Comparison of ENCODE assay signal across 16 cellular contexts in the genomic region with DNA sequence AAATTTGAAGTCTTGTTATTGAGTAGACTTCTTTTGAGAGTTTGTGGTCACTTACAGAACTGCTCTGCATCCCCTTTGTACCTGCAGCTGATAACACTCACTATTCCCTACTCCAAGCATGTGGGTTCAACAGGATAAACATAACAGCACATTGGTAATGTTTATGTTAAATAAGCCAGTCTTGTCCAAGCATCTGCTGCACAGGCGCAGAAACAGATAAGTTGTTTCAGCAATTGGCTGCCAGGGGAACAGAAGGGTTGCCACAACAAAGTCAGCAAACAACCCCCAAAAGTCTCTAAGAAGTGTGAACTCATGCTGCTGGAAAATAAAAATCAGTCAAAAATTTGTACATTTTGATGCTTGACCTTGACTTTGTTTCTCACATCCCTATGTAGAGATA.
A peak's percentile ranks its signal among the peaks of the same experiment; 100 is the strongest.
DNase-seq lines count a peak whose midpoint lies in the region; ATAC-seq, FAIRE-seq and TF ChIP-seq lines count a peak whose summit lies in the region.
"Had no signal": no experiment of that assay in that cellular context is flagged by ENCODE, and none has a peak within 500 bp of the region (broad histone marks: within the 10 kb centered on the region; RNA-seq: fewer than 3 reads in every experiment).

No MANE protein-coding gene starts in this region.

- no peak overlapping the region for H4K8ac ChIP-seq in IMR-90 (ENCODE audit: low read depth in 2 of 2, low read length in 2 of 2)

- TF ChIP-seq EP300 in K562 (IDR thresholded peaks at IDR 0.05; ENCODE audit: low read length): no peak
- no peak for TF ChIP-seq EP300 in HepG2 (IDR thresholded peaks at IDR 0.05; ENCODE audit: low read depth in 2 of 2, low read length in 2 of 2)
- no peak for TF ChIP-seq EP300 in HepG2 (CRISPR knock-in tag; IDR thresholded peaks at IDR 0.05; ENCODE audit: borderline replicate concordance)

- no peak overlapping the region for H2BK15ac ChIP-seq in IMR-90 (ENCODE audit: low read depth, low read length)

- no peak overlapping the region for H3K14ac ChIP-seq in IMR-90 (replicated peaks; ENCODE audit: low read depth, low read length)

- TF ChIP-seq POLR2A in IMR-90 (IDR thresholded peaks at IDR 0.05; ENCODE audit: low read depth, low read length) (no peak), K562 (conservative IDR thresholded peaks at IDR 0.05) (no peak), HepG2 (IDR thresholded peaks at IDR 0.05; ENCODE audit: insufficient read depth in 1 of 2, low read depth in 2 of 2, low read length in 2 of 2) (no peak)

- no peak overlapping the region for H2AK5ac ChIP-seq in IMR-90 (ENCODE audit: low read depth, low read length)

- DNase-seq in AG04450 (ENCODE audit: low read depth, low spot score): peak; percentile 43
- peak; percentile 70 for DNase-seq in IMR-90
- peak in 1 of 4 experiments; percentile 2 for DNase-seq in K562 (ENCODE audit: extremely low read depth in 1 of 4, low spot score in 3 of 4)
- no peak for DNase-seq in keratinocyte (ENCODE audit: low read depth, low spot score)
- no peak for DNase-seq in HepG2 (ENCODE audit: low spot score)
- no peak for DNase-seq in globus pallidus (ENCODE audit: low spot score)
- DNase-seq in activated CD8-positive, alpha-beta memory T cell treated with anti-CD3 and anti-CD28 coated beads for 24 hours: no peak
- DNase-seq: activated CD4-positive, alpha-beta T cell treated with anti-CD3 and anti-CD28 coated beads for 48 hours; activated naive CD8-positive, alpha-beta T cell treated with anti-CD3 and anti-CD28 coated beads, Interleukin-2, amount 10 ng/mL, durations not matched to agents 7 days and 5 days; activated T-cell treated with anti-CD3 and anti-CD28 coated beads, Interleukin-2, amount 50 U/mL, for 1 hour; GDM1; HFFc6; NCI-H187; stimulated activated CD4-positive, alpha-beta T cell treated with anti-CD3 and anti-CD28 coated beads, Interleukin-2, amount 100 ng/mL, for 24 hours had no signal

- H3K4me3 ChIP-seq in AG04450 (ENCODE audit: low read depth, low read length) (no peak overlapping the region), IMR-90 (ENCODE audit: insufficient read depth, low read depth, low read length) (no peak overlapping the region), K562 (no peak overlapping the region), keratinocyte (ENCODE audit: control insufficient read depth in 2 of 3, extremely low read depth in 1 of 3, insufficient read depth in 2 of 3, low read depth in 1 of 3, low read length in 3 of 3) (no peak overlapping the region), HepG2 (replicated peaks in 1 of 3; ENCODE audit: insufficient read depth in 1 of 3, low read depth in 2 of 3, low read length in 3 of 3) (no peak overlapping the region)
- H3K4me3 ChIP-seq: tibial nerve had no signal

- TF ChIP-seq CTCF in AG04450 (IDR thresholded peaks at IDR 0.05; ENCODE audit: low read depth, low read length) (no peak), IMR-90 (conservative IDR thresholded peaks at IDR 0.05; ENCODE audit: low read depth, low read length) (no peak), K562 (IDR thresholded peaks at IDR 0.05 in 2 of 3, conservative IDR thresholded peaks at IDR 0.05 in 1 of 3; ENCODE audit: insufficient read depth in 2 of 3, low read depth in 1 of 3, low read length in 3 of 3) (no peak), keratinocyte (optimal IDR thresholded peaks at IDR 0.05 in 1 of 3, IDR thresholded peaks at IDR 0.05 in 1 of 3, conservative IDR thresholded peaks at IDR 0.05 in 1 of 3; ENCODE audit: extremely low read depth in 1 of 3, insufficient read depth in 2 of 3, low read length in 3 of 3) (no peak), HepG2 (CRISPR knock-in tag; IDR thresholded peaks at IDR 0.05) (no peak)

- peaks cover 6% of the 10 kb centered on the region for H3K4me1 ChIP-seq in IMR-90 (ENCODE audit: control insufficient read depth, insufficient read depth, low read length)
- H3K4me1 ChIP-seq in K562 (replicated peaks in 1 of 2; ENCODE audit: control insufficient read depth in 2 of 2, insufficient read depth in 2 of 2, low read length in 2 of 2): peaks cover 2 to 13% of the 10 kb centered on the region in 2 experiments; a peak in 4 of 5 replicates
- H3K4me1 ChIP-seq in keratinocyte (ENCODE audit: control insufficient read depth, extremely low read depth, insufficient read depth, low read length): peaks cover 13% of the 10 kb centered on the region
- H3K4me1 ChIP-seq in HepG2 (ENCODE audit: insufficient read depth, low read length): peaks cover 34% of the 10 kb centered on the region

- no CpG with 5 or more reads among the region's 1 CpG for WGBS in IMR-90 (ENCODE audit: extremely low coverage in 2 of 2, insufficient read length in 1 of 2), 2 experiments
- 64% methylated on average over 1 of the region's 1 CpG for WGBS in K562 (ENCODE audit: insufficient coverage, low coverage, missing lambda C conversion rate)
- 96% methylated on average over 1 of the region's 1 CpG for WGBS in HepG2 (ENCODE audit: low lambda C conversion rate)

- intact Hi-C loops in IMR-90 (cut with micrococcal nuclease) (loop anchor here (1.0 kb wide), 1 partner anchor 24 kb away; no protein-coding TSS in a partner anchor), K562 (cut with micrococcal nuclease) (no loop called here), HepG2 (cut with micrococcal nuclease; ENCODE audit: unreplicated experiment) (no loop called here)

- no peaks in the 10 kb centered on the region; the same call in 1 of the 2 replicates for H3K9me3 ChIP-seq in AG04450 (ENCODE audit: control insufficient read depth, insufficient read depth, low read length)
- H3K9me3 ChIP-seq in IMR-90 (ENCODE audit: control insufficient read depth, insufficient read depth, low read length): no peaks in the 10 kb centered on the region
- no peaks in the 10 kb centered on the region for H3K9me3 ChIP-seq in K562 (replicated peaks; ENCODE audit: control insufficient read depth, insufficient read depth, low read depth, low read length)
- no peaks in the 10 kb centered on the region for H3K9me3 ChIP-seq in keratinocyte (ENCODE audit: control insufficient read depth, low read depth, low read length)
- no peaks in the 10 kb centered on the region for H3K9me3 ChIP-seq in HepG2 (ENCODE audit: low read length)
- H3K9me3 ChIP-seq: tibial nerve had no signal

- H3K9ac ChIP-seq in IMR-90 (ENCODE audit: low read depth, low read length) (no peak overlapping the region), K562 (ENCODE audit: insufficient read depth in 1 of 2, low read depth in 2 of 2, low read length in 2 of 2) (no peak overlapping the region), keratinocyte (ENCODE audit: control insufficient read depth, extremely low read depth, insufficient read depth, low read length) (no peak overlapping the region), HepG2 (ENCODE audit: insufficient read depth, low read depth, low read length) (no peak overlapping the region)

- FAIRE-seq in K562 (lab: Jason Lieb, UNC): no peak
- peak; percentile 5 for FAIRE-seq in keratinocyte (lab: Jason Lieb, UNC)
- FAIRE-seq in HepG2 (lab: Jason Lieb, UNC): no peak

- dilution Hi-C loops in IMR-90 (cut with HindIII; ENCODE audit: low sequenced_read_pairs, unreplicated experiment): no loop called here
- dilution Hi-C loops in keratinocyte (cut with MboI; ENCODE audit: extremely low pct_ligation_motif_present, low sequenced_read_pairs): no loop called here

- no peak overlapping the region for H3K56ac ChIP-seq in IMR-90 (ENCODE audit: extremely low read depth, insufficient read depth, low read length)

- no peak overlapping the region for H4K91ac ChIP-seq in IMR-90 (ENCODE audit: insufficient read depth, low read depth, low read length)

- BruUV-seq in IMR-90 (replicated peaks; lab: Mats Ljungman, UMichigan) (no TSS peak), K562 (replicated peaks; lab: Mats Ljungman, UMichigan) (no TSS peak), HepG2 (replicated peaks; lab: Mats Ljungman, UMichigan) (no TSS peak)

- H3K27ac ChIP-seq in AG04450 (ENCODE audit: low read depth, low read length) (no peak overlapping the region), IMR-90 (ENCODE audit: insufficient read depth, low read length) (no peak overlapping the region), K562 (ENCODE audit: extremely low read depth, low read depth, low read length) (no peak overlapping the region), keratinocyte (ENCODE audit: control insufficient read depth, insufficient read depth, low read length) (no peak overlapping the region), HepG2 (ENCODE audit: extremely low read length, insufficient read depth, low read length) (no peak overlapping the region)
- H3K27ac ChIP-seq: tibial nerve had no signal

- H3K4me2 ChIP-seq in IMR-90 (ENCODE audit: low read depth, low read length): no peak overlapping the region
- H3K4me2 ChIP-seq in K562 (ENCODE audit: insufficient read depth, low read length): no peak overlapping the region
- no peak overlapping the region for H3K4me2 ChIP-seq in keratinocyte (ENCODE audit: control insufficient read depth, extremely low read depth, insufficient read depth, low read depth, low read length)
- H3K4me2 ChIP-seq in HepG2 (ENCODE audit: low read depth, low read length): no peak overlapping the region

- TF ChIP-seq RAD21 in IMR-90 (IDR thresholded peaks at IDR 0.05; ENCODE audit: low read length) (no peak), K562 (CRISPR knock-in tag; conservative IDR thresholded peaks at IDR 0.05 in 1 of 2, IDR thresholded peaks at IDR 0.05 in 1 of 2) (no peak), HepG2 (CRISPR knock-in tag; IDR thresholded peaks at IDR 0.05) (no peak)

- H3K79me1 ChIP-seq in IMR-90 (ENCODE audit: low read depth in 1 of 2, low read length in 2 of 2): peaks cover 9 to 10% of the 10 kb centered on the region in 2 experiments; a peak in 3 of 4 replicates

- H3K79me2 ChIP-seq in K562 (ENCODE audit: control insufficient read depth, insufficient read depth, low read length) (no peaks in the 10 kb centered on the region), keratinocyte (ENCODE audit: control insufficient read depth, insufficient read depth, low read length) (no peaks in the 10 kb centered on the region), HepG2 (ENCODE audit: insufficient read depth, low read length) (no peaks in the 10 kb centered on the region)

- H3K27me3 ChIP-seq in AG04450 (ENCODE audit: control insufficient read depth, insufficient read depth, low read length) (no peaks in the 10 kb centered on the region), IMR-90 (ENCODE audit: control insufficient read depth, insufficient read depth, low read length) (no peaks in the 10 kb centered on the region), K562 (ENCODE audit: control insufficient read depth in 2 of 2, insufficient read depth in 2 of 2, low read length in 2 of 2) (no peaks in the 10 kb centered on the region), keratinocyte (ENCODE audit: control insufficient read depth, extremely low read depth, insufficient read depth, low read length) (no peaks in the 10 kb centered on the region), HepG2 (ENCODE audit: control insufficient read depth in 1 of 2, insufficient read depth in 2 of 2, low read length in 2 of 2) (no peaks in the 10 kb centered on the region)
- H3K27me3 ChIP-seq: tibial nerve had no signal

- H2BK20ac ChIP-seq in IMR-90 (ENCODE audit: low read depth, low read length): no peak overlapping the region

- no peak overlapping the region for H2BK5ac ChIP-seq in IMR-90 (ENCODE audit: low read depth, low read length, poor library complexity, severe bottlenecking)

- 0 out of 2 replicates have a peak, but pooled peaks cover 3% of the 10 kb centered on the region for H3K9me1 ChIP-seq in IMR-90 (ENCODE audit: insufficient read depth, low read length)
- no peaks in the 10 kb centered on the region for H3K9me1 ChIP-seq in K562 (ENCODE audit: control insufficient read depth, insufficient read depth, low read length)
- H3K9me1 ChIP-seq in keratinocyte (ENCODE audit: control insufficient read depth, extremely low read depth, insufficient read depth, low read length): no peaks in the 10 kb centered on the region

- H2AK9ac ChIP-seq in IMR-90 (replicated peaks; ENCODE audit: low read depth, low read length, poor library complexity): no peak overlapping the region

- POLR2A ChIA-PET in AG04450 (lab: Yijun Ruan, JAX) (no interaction called here), IMR-90 (lab: Charles Lee; ENCODE audit: unreplicated experiment) (no interaction called here), K562 (lab: Yijun Ruan, JAX) (interaction anchor here (0.6 to 1.4 kb wide), 2 partner anchors 12 to 790 kb away, joined by 3 read pairs; no protein-coding TSS in a partner anchor), HepG2 (lab: Yijun Ruan, JAX) (no interaction called here)

- H4K5ac ChIP-seq in IMR-90 (ENCODE audit: low read depth, low read length): no peak overlapping the region

- CTCF ChIA-PET in AG04450 (lab: Charles Lee): no interaction called here
- CTCF ChIA-PET in IMR-90 (lab: Yijun Ruan, JAX): no interaction called here
- CTCF ChIA-PET in K562 (lab: Yijun Ruan, JAX; ENCODE audit: low intra/inter-chr PET ratio): no interaction called here
- CTCF ChIA-PET in HepG2 (lab: Yijun Ruan, JAX; ENCODE audit: low intra/inter-chr PET ratio, low total read pairs): no interaction called here

- H3K18ac ChIP-seq in IMR-90 (ENCODE audit: low read depth, low read length): no peak overlapping the region

- ATAC-seq in IMR-90 (ENCODE audit: low read depth) (no peak), K562 (no peak), HepG2 (no peak), HG02642 (IDR thresholded peaks at IDR 0.05; ENCODE audit: poor library complexity, unreplicated experiment) (no peak)

- in situ Hi-C loops in IMR-90 (cut with MboI; ENCODE audit: low sequenced_read_pairs): no loop called here
- in situ Hi-C loops in K562 (cut with MboI): no loop called here
- in situ Hi-C loops in HepG2 (cut with HindIII; ENCODE audit: extremely low pct_ligation_motif_present, low pct_unique_long_range_greater_than_20kb): no loop called here

- H4K20me1 ChIP-seq in IMR-90 (ENCODE audit: insufficient read depth, low read length): 0 out of 2 replicates have a peak, but pooled peaks cover 3% of the 10 kb centered on the region
- no peaks in the 10 kb centered on the region for H4K20me1 ChIP-seq in K562 (replicated peaks; ENCODE audit: control insufficient read depth, insufficient read depth, low read length)
- no peaks in the 10 kb centered on the region for H4K20me1 ChIP-seq in keratinocyte (ENCODE audit: control insufficient read depth, extremely low read depth, insufficient read depth, low read length)
- no peaks in the 10 kb centered on the region for H4K20me1 ChIP-seq in HepG2 (ENCODE audit: insufficient read depth, low read length)

- no peak overlapping the region for H2AFZ ChIP-seq in IMR-90 (replicated peaks; ENCODE audit: low read length, poor library complexity)
- no peak overlapping the region for H2AFZ ChIP-seq in K562 (ENCODE audit: low read depth, low read length)
- no peak overlapping the region for H2AFZ ChIP-seq in keratinocyte (ENCODE audit: control insufficient read depth, low read length)
- H2AFZ ChIP-seq in HepG2 (ENCODE audit: low read length): no peak overlapping the region

- no peaks in the 10 kb centered on the region for H3K36me3 ChIP-seq in IMR-90 (ENCODE audit: control insufficient read depth, insufficient read depth, low read length)
- H3K36me3 ChIP-seq in K562 (ENCODE audit: control insufficient read depth, insufficient read depth, low read length): no peaks in the 10 kb centered on the region
- no peaks in the 10 kb centered on the region for H3K36me3 ChIP-seq in keratinocyte (ENCODE audit: control insufficient read depth in 2 of 2, extremely low read depth in 1 of 2, insufficient read depth in 2 of 2, low read length in 2 of 2)
- H3K36me3 ChIP-seq in HepG2 (replicated peaks in 1 of 2; ENCODE audit: control insufficient read depth in 1 of 2, insufficient read depth in 2 of 2, low read length in 2 of 2): no peaks in the 10 kb centered on the region; a peak in 1 of 5 replicates
- H3K36me3 ChIP-seq: tibial nerve had no signal

- no peak overlapping the region for H3K23ac ChIP-seq in IMR-90 (ENCODE audit: low read depth, low read length)

- no peak overlapping the region for H3K4ac ChIP-seq in IMR-90 (ENCODE audit: low read depth, low read length)

- no peak overlapping the region for H2BK120ac ChIP-seq in IMR-90 (ENCODE audit: low read depth, low read length)

Comparison
In these comparisons a context has a peak if more than half of its experiments do, and no peak if none do; other contexts are left out.
1. DNase-seq: peak in AG04450 (single experiment) and IMR-90 (single experiment); none in keratinocyte (single experiment), HepG2 (single experiment), globus pallidus (single experiment) and activated CD8-positive, alpha-beta memory T cell treated with anti-CD3 and anti-CD28 coated beads for 24 hours (single experiment).